Comparison of ENCODE assay signal across 8 cellular contexts in the genomic region with DNA sequence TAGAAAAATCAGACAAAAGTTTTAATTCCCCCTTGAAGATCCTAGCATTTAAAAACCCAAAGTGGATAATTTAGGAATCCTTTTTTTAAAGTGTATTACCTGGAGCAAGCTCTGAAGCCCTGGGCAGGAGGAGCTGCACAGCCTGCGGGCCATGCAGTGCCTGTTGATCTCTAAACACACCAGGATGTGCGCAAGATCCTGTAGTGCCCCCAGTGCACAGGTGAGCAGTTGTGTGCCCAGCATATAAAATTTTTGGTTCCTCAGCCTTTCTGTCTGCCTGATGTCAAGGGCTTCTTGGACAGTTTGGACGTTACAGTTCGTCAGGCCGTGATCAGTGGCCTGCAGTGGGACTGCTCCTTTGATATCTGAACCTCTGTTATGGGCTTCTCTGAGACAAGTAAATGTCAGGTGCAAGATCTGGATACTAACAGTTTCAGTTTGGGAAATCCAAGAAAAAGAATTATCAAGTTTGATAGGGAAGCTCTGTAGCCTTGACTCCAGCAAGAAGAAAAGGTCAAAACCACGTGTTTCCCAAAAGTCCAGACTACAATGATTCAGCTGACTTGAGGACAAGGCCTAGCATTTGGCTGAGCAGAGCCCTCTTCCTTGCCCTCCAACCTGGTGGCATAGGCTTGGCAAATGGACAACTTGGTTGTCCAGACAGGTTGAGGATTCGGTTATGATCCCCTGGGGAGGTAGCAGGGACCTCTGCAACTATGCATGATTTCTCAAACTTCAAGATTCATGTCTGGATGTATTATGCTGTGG. TPM values are rescaled to one million over a fixed set of nuclear protein-coding genes. Genes with fewer than 3 reads are reported as not detected.
A peak's percentile ranks its signal among the peaks of the same experiment; 100 is the strongest.
DNase-seq lines count a peak whose midpoint lies in the region; ATAC-seq, FAIRE-seq and TF ChIP-seq lines count a peak whose summit lies in the region.

No MANE protein-coding gene starts in this region.

- peak; percentile 21 for DNase-seq in CD1c-positive myeloid dendritic cell (ENCODE audit: extremely low spot score)
- DNase-seq in GM20000 (ENCODE audit: low spot score): peak; percentile 10
- DNase-seq in M059J (ENCODE audit: low read depth): peak; percentile 6
- DNase-seq in activated naive CD4-positive, alpha-beta T cell treated with Interleukin-2 at 50 U/mL for 16 hours: peak; percentile 28
- DNase-seq in heart right ventricle: no peak
- no peak for DNase-seq in skeletal muscle cell (ENCODE audit: low read depth)
- DNase-seq in GM13976 (ENCODE audit: low spot score): no peak
- DNase-seq in frontal cortex (ENCODE audit: low spot score in 2 of 2): no peak

- peak overlapping the region; percentile 56 to 93 (median 73) for H3K4me3 ChIP-seq in heart right ventricle
- H3K4me3 ChIP-seq in skeletal muscle cell (ENCODE audit: low read depth, low read length): peak overlapping the region; percentile 88

- no peaks in the 10 kb centered on the region for H3K27me3 ChIP-seq in heart right ventricle

- intact Hi-C loops in heart right ventricle (cut with DNase I): no loop called here

- WGBS in heart right ventricle, 2 donors: 13 to 18% methylated on average over 7 of the region's 7 CpGs

- H3K27ac ChIP-seq in heart right ventricle: peak overlapping the region; percentile 85 to 98 (median 93)

- H3K36me3 ChIP-seq in heart right ventricle: peaks cover 0 to 25% (median 0%) of the 10 kb centered on the region in 9 donors

- in situ Hi-C loops in GM13976 (cut with MboI; ENCODE audit: low sequenced_read_pairs, unreplicated experiment): no loop called here

- H3K4me1 ChIP-seq in heart right ventricle: peaks cover 5 to 47% (median 44%) of the 10 kb centered on the region in 9 donors

- ATAC-seq in heart right ventricle: peak in 5 of 8 donors; percentile 26 to 45 (median 28)

- no peak for TF ChIP-seq CTCF in GM20000 (IDR thresholded peaks at IDR 0.05; ENCODE audit: extremely low read depth, missing control alignments)
- TF ChIP-seq CTCF in heart right ventricle (IDR thresholded peaks at IDR 0.05): no peak
- no peak for TF ChIP-seq CTCF in GM13976 (IDR thresholded peaks at IDR 0.05; ENCODE audit: borderline replicate concordance, control extremely low read depth, extremely low read depth, insufficient read depth, missing control alignments)

- no peaks in the 10 kb centered on the region for H3K9me3 ChIP-seq in heart right ventricle

- FAIRE-seq in frontal cortex (lab: Jason Lieb, UNC): no peak

RNA-seq across cellular contexts. Expression of a gene that starts 1.0 kb away (rescaled TPM):
- total RNA-seq in M059J (2014; rRNA removed; shearing (Covaris generic)): 13.9 and 14.8 TPM in 2 replicates
- total RNA-seq in heart right ventricle (10 to 100 TPM; 20.7 to 25.9 (median 22.3) TPM), frontal cortex (103 TPM)
- polyA plus RNA-seq in heart right ventricle: 10 to 100 TPM in 1 of 2 donors, 1 to 10 TPM in 1; 5.6 to 10.9 TPM

Comparison
In these comparisons a context has a peak if more than half of its experiments do, and no peak if none do; other contexts are left out.
1. DNase-seq: peak in CD1c-positive myeloid dendritic cell (single experiment), GM20000 (single experiment), M059J (single experiment) and activated naive CD4-positive, alpha-beta T cell treated with Interleukin-2 at 50 U/mL for 16 hours (single experiment); none in heart right ventricle (0 of 2), skeletal muscle cell (single experiment), GM13976 (single experiment) and frontal cortex (0 of 2).